ENCODE assay signal across 33 cellular contexts in the genomic region with DNA sequence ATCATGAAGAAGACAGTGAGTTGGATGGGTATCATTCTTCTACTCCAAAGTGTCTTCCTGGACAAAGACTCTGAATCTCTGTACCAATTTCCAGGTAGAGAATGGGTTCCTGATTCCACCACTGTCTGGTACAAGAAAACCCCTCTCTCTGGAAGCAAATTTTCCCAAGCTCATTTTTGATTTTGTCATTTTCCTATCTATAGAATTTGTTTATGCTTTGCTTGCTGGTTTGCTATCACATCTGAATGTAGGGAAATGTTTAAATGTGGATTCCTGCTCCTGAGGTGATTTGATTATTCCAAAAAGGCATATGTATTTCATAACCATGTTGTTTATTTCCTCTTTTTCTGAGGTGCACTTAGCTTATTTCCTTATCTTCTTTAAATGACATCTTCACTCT. TPM values are rescaled to one million over a fixed set of nuclear protein-coding genes. Genes with fewer than 3 reads are reported as not detected.
DNase-seq lines count a peak whose midpoint lies in the region; ATAC-seq and TF ChIP-seq lines count a peak whose summit lies in the region.
"Had no signal": no experiment of that assay in that cellular context is flagged by ENCODE, and none has a peak within 500 bp of the region (broad histone marks: within the 10 kb centered on the region; RNA-seq: fewer than 3 reads in every experiment).

A gene with protein sequence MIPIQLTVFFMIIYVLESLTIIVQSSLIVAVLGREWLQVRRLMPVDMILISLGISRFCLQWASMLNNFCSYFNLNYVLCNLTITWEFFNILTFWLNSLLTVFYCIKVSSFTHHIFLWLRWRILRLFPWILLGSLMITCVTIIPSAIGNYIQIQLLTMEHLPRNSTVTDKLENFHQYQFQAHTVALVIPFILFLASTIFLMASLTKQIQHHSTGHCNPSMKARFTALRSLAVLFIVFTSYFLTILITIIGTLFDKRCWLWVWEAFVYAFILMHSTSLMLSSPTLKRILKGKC (minus strand): TSS at position 101 of the 400 bp plus-strand sequence. CDS start 66 bp downstream, at position 35.

- no peaks in the 10 kb centered on the region for H4K20me1 ChIP-seq in PC-9 (ENCODE audit: insufficient read depth)
- H4K20me1 ChIP-seq: BLaER1; BLaER1 treated with 17β-estradiol and CSF1 and Interleukin-3, amounts not matched to agents 10 nM and 100 nM had no signal

- CTCF ChIA-PET in PC-9 (lab: Charles Lee) = no interaction called here

- DNase-seq in PC-9 (no peak), NCI-H2196 (lab: John Stamatoyannopoulos, UW; ENCODE audit: unreplicated experiment) (no peak)
- DNase-seq: 8988T; ACHN; AML-193; BE2C; C1 segment of cervical spinal cord; Caco-2; Calu3; CD4-positive, alpha-beta memory T cell; CD4-positive, alpha-beta T cell; CD4-positive, CD25-positive, alpha-beta regulatory T cell; CD8-positive, alpha-beta memory T cell; CD8-positive, alpha-beta T cell; COR-L47; DMS 273 treated with DMSO at 0.1 percent for 48 hours; DMS153; DMS53; DMS79; DMS79 treated with DMSO at 0.1 percent for 48 hours; DND-41; EL had no signal

- H3K4me3 ChIP-seq in ACC112 (ENCODE audit: low read depth, low read length) (peak within 1 kb of the TSS; percentile 30; the same call in 1 of the 2 replicates), PC-9 (no peak within 1 kb of the TSS)
- H3K4me3 ChIP-seq: A549; BLaER1; BLaER1 treated with 17β-estradiol and CSF1 and Interleukin-3, amounts not matched to agents 10 nM and 100 nM had no signal

- H3K4me1 ChIP-seq in ACC112 (ENCODE audit: control insufficient read depth, insufficient read depth, low read length, unreplicated experiment) (peaks cover 4% of the 10 kb centered on the region), PC-9 (replicated peaks; ENCODE audit: insufficient read depth) (no peaks in the 10 kb centered on the region)
- H3K4me1 ChIP-seq: A549; BE2C; BLaER1; BLaER1 treated with 17β-estradiol and CSF1 and Interleukin-3, amounts not matched to agents 10 nM and 100 nM; Caco-2 had no signal

- H3K79me2 ChIP-seq in ACC112 (ENCODE audit: control insufficient read depth, insufficient read depth, low read length, unreplicated experiment) = no peaks in the 10 kb centered on the region
- no peaks in the 10 kb centered on the region for H3K79me2 ChIP-seq in PC-9 (ENCODE audit: low read depth)

- POLR2A ChIA-PET in PC-9 (lab: Charles Lee; ENCODE audit: unreplicated experiment) = no interaction called here

- no peaks in the 10 kb centered on the region for H3K9me3 ChIP-seq in PC-9 (ENCODE audit: insufficient read depth, low read depth)
- H3K9me3 ChIP-seq: A549; BE2C; BLaER1; BLaER1 treated with 17β-estradiol and CSF1 and Interleukin-3, amounts not matched to agents 10 nM and 100 nM; Caco-2 had no signal

- H3K36me3 ChIP-seq in ACC112 (ENCODE audit: insufficient read depth, low read length) (no peaks in the 10 kb centered on the region), PC-9 (ENCODE audit: low read depth) (no peaks in the 10 kb centered on the region)
- H3K36me3 ChIP-seq: BE2C; BLaER1; BLaER1 treated with 17β-estradiol and CSF1 and Interleukin-3, amounts not matched to agents 10 nM and 100 nM had no signal

- peak within 1 kb of the TSS; percentile 2 for H2AFZ ChIP-seq in ACC112 (ENCODE audit: low read length, unreplicated experiment)
- H2AFZ ChIP-seq in PC-9 = no peak within 1 kb of the TSS

- no peak within 1 kb of the TSS for H3K27ac ChIP-seq in ACC112 (ENCODE audit: low read depth, low read length)
- no peak within 1 kb of the TSS for H3K27ac ChIP-seq in PC-9
- H3K27ac ChIP-seq: 22Rv1; A549; BLaER1; BLaER1 treated with 17β-estradiol and CSF1 and Interleukin-3, amounts not matched to agents 10 nM and 100 nM; C4-2B had no signal

- 0 out of 2 replicates have a peak within 1 kb of the TSS, but pooled peaks have one; percentile 42 for H3K4me2 ChIP-seq in PC-9
- H3K4me2 ChIP-seq: A549; BLaER1; BLaER1 treated with 17β-estradiol and CSF1 and Interleukin-3, amounts not matched to agents 10 nM and 100 nM had no signal

- intact Hi-C loops in PC-9 (cut with micrococcal nuclease; ENCODE audit: unreplicated experiment) = no loop called here

- H3K9me2 ChIP-seq in PC-9 (ENCODE audit: insufficient read depth) = no peaks in the 10 kb centered on the region

- no peak for TF ChIP-seq CTCF in PC-9 (conservative IDR thresholded peaks at IDR 0.05)

- BruUV-seq in PC-9 (replicated peaks; lab: Mats Ljungman, UMichigan) = no TSS peak

- ATAC-seq in GM21717 (IDR thresholded peaks at IDR 0.05; ENCODE audit: unreplicated experiment) = no peak
- ATAC-seq: A549; CD8-positive, alpha-beta T cell had no signal

- H3F3A ChIP-seq in PC-9 (ENCODE audit: insufficient read depth, low read depth) = no peaks in the 10 kb centered on the region

- H3K27me3 ChIP-seq in ACC112 (ENCODE audit: insufficient read depth, low read length) (no peaks in the 10 kb centered on the region), PC-9 (ENCODE audit: insufficient read depth, low read depth) (no peaks in the 10 kb centered on the region)
- H3K27me3 ChIP-seq: BLaER1; BLaER1 treated with 17β-estradiol and CSF1 and Interleukin-3, amounts not matched to agents 10 nM and 100 nM had no signal

RNA-seq across cellular contexts. Expression of the gene that starts here (rescaled TPM):
- total RNA-seq in PC-9 (2021) = not detected in 2 replicates
- total RNA-seq: A172; A673; B cell; Caco-2; Calu3; CD4-positive, alpha-beta memory T cell; CD4-positive, alpha-beta T cell; CD4-positive, CD25-positive, alpha-beta regulatory T cell; CD8-positive, alpha-beta memory T cell; CD8-positive, alpha-beta T cell; Daoy had no signal
